Comparison of ENCODE assay signal across 26 cellular contexts in genomic region chr5:154985126-154985525, GRCh38. TPM values are rescaled to one million over a fixed set of nuclear protein-coding genes. Genes with fewer than 3 reads are reported as not detected.
A peak's percentile ranks its signal among the peaks of the same experiment; 100 is the strongest.
DNase-seq lines count a peak whose midpoint lies in the region; ATAC-seq, FAIRE-seq and TF ChIP-seq lines count a peak whose summit lies in the region.
"Had no signal": no experiment of that assay in that cellular context is flagged by ENCODE, and none has a peak within 500 bp of the region (broad histone marks: within the 10 kb centered on the region; RNA-seq: fewer than 3 reads in every experiment).

No MANE protein-coding gene starts in this region.

- H3K9me3 Mint-ChIP-seq in activated CD8-positive, alpha-beta memory T cell treated with anti-CD3 and anti-CD28 coated beads, Interleukin-2, amount 10 ng/mL, durations not matched to agents 7 days and 5 days (ENCODE audit: low read depth): no peaks in the 10 kb centered on the region
- H3K9me3 Mint-ChIP-seq: CD14-positive monocyte, GM23338, T-cell had no signal

- in situ Hi-C loops in GM13977 (cut with MboI; ENCODE audit: low pct_unique_long_range_greater_than_20kb, low sequenced_read_pairs, unreplicated experiment): no loop called here

- H3K36me3 Mint-ChIP-seq in activated CD8-positive, alpha-beta memory T cell treated with anti-CD3 and anti-CD28 coated beads, Interleukin-2, amount 10 ng/mL, durations not matched to agents 7 days and 5 days: no peaks in the 10 kb centered on the region
- H3K36me3 Mint-ChIP-seq: CD14-positive monocyte, T-cell had no signal

- DNase-seq in NCI-H446 treated with DMSO at 0.1 percent for 48 hours (lab: John Stamatoyannopoulos, UW) (peak; percentile 45), NCI-H446 (lab: John Stamatoyannopoulos, UW) (no peak), NCI-H1417 (lab: John Stamatoyannopoulos, UW) (peak in 2 of 3 experiments; percentile 39 to 85), NCI-H748 treated with DMSO at 0.1 percent for 48 hours (lab: John Stamatoyannopoulos, UW) (peak; percentile 89), NCI-H2171 (lab: John Stamatoyannopoulos, UW) (no peak), GM13977 (ENCODE audit: low spot score) (no peak)
- no peak for DNase-seq in activated CD8-positive, alpha-beta memory T cell treated with anti-CD3 and anti-CD28 coated beads, Interleukin-2, amount 10 ng/mL, durations not matched to agents 7 days and 5 days
- DNase-seq: KBM-7, MV-4-11, NCI-H1694, NCI-H2081 treated with DMSO at 0.1 percent for 48 hours, NCI-H345, NCI-H526, Peyer's patch, T-cell had no signal

- no peaks in the 10 kb centered on the region for H3K4me1 Mint-ChIP-seq in activated CD8-positive, alpha-beta memory T cell treated with anti-CD3 and anti-CD28 coated beads, Interleukin-2, amount 10 ng/mL, durations not matched to agents 7 days and 5 days
- H3K4me1 Mint-ChIP-seq: B cell, CD14-positive monocyte, T-cell had no signal

- CTCF ChIA-PET in activated CD8-positive, alpha-beta memory T cell treated with anti-CD3 and anti-CD28 coated beads, Interleukin-2, amount 10 ng/mL, durations not matched to agents 7 days and 5 days (lab: Charles Lee): interaction anchor here (1.0 to 1.6 kb wide), 4 partner anchors 11 to 24 kb away, joined by 3 read pairs; no protein-coding TSS in a partner anchor

- no peak for TF ChIP-seq CTCF in GM13977 (IDR thresholded peaks at IDR 0.05; ENCODE audit: extremely low read depth, insufficient read depth, missing control alignments)

- H3K27me3 Mint-ChIP-seq in activated CD8-positive, alpha-beta memory T cell treated with anti-CD3 and anti-CD28 coated beads, Interleukin-2, amount 10 ng/mL, durations not matched to agents 7 days and 5 days: peaks cover 34% of the 10 kb centered on the region

- FAIRE-seq in islet of Langerhans (lab: Jason Lieb, UNC): peak; percentile 89
- FAIRE-seq: A204.1, G401.6, GM12892, GM18507, HepG2 had no signal

- no peak for ATAC-seq in activated CD8-positive, alpha-beta memory T cell treated with anti-CD3 and anti-CD28 coated beads, Interleukin-2, amount 10 ng/mL, durations not matched to agents 7 days and 5 days
- ATAC-seq: GM23338, HepG2, T-cell had no signal

- H3K27ac Mint-ChIP-seq in activated CD8-positive, alpha-beta memory T cell treated with anti-CD3 and anti-CD28 coated beads, Interleukin-2, amount 10 ng/mL, durations not matched to agents 7 days and 5 days: no peak overlapping the region
- H3K27ac Mint-ChIP-seq: B cell, CD14-positive monocyte, GM23338, T-cell had no signal

- no peak overlapping the region for H3K4me3 Mint-ChIP-seq in activated CD8-positive, alpha-beta memory T cell treated with anti-CD3 and anti-CD28 coated beads, Interleukin-2, amount 10 ng/mL, durations not matched to agents 7 days and 5 days
- H3K4me3 Mint-ChIP-seq: B cell, CD14-positive monocyte, GM23338, T-cell had no signal

RNA-seq across cellular contexts. Expression of gene KIF4B, which starts 28.4 kb away (rescaled TPM):
- total RNA-seq in activated CD8-positive, alpha-beta memory T cell treated with anti-CD3 and anti-CD28 coated beads, Interleukin-2, amount 10 ng/mL, durations not matched to agents 7 days and 5 days: under 1 TPM in 1 of 2 experiments, not detected in 1; 0.09 TPM
- total RNA-seq: B cell, GM23338, HT-29, OCI-LY7, Peyer's patch, T-cell had no signal

RNA-seq across cellular contexts. Expression of gene MRPL22, which starts 44.3 kb away (rescaled TPM):
- 10 to 100 TPM; 59.7 to 70.2 TPM for total RNA-seq in activated CD8-positive, alpha-beta memory T cell treated with anti-CD3 and anti-CD28 coated beads, Interleukin-2, amount 10 ng/mL, durations not matched to agents 7 days and 5 days

RNA-seq across cellular contexts. Expression of gene GEMIN5, which starts 47.1 kb away (rescaled TPM):
- total RNA-seq in activated CD8-positive, alpha-beta memory T cell treated with anti-CD3 and anti-CD28 coated beads, Interleukin-2, amount 10 ng/mL, durations not matched to agents 7 days and 5 days: 10 to 100 TPM; 17.4 to 21.0 TPM

Comparison
In these comparisons a context has a peak if more than half of its experiments do, and no peak if none do; other contexts are left out.
1. DNase-seq: peak in NCI-H446 treated with DMSO at 0.1 percent for 48 hours (single experiment), NCI-H1417 (2 of 3) and NCI-H748 treated with DMSO at 0.1 percent for 48 hours (single experiment); none in NCI-H446 (0 of 2), activated CD8-positive, alpha-beta memory T cell treated with anti-CD3 and anti-CD28 coated beads, Interleukin-2, amount 10 ng/mL, durations not matched to agents 7 days and 5 days (single experiment), NCI-H2171 (single experiment) and GM13977 (single experiment).